ENCODE assay signal across 35 cellular contexts in genomic region chr3:190658106-190658505, GRCh38.
"Had no signal": no experiment of that assay in that cellular context is flagged by ENCODE, and none has a peak within 500 bp of the region (broad histone marks: within the 10 kb centered on the region; RNA-seq: fewer than 3 reads in every experiment).

No MANE protein-coding gene starts in this region.

- H3K4me2 ChIP-seq: KMS-11 had no signal

- H3K36me3 ChIP-seq: MG63 had no signal

- H3K4me3 ChIP-seq: MG63 had no signal

- H3K27ac ChIP-seq: KMS-11 had no signal

- H3K9ac ChIP-seq: KMS-11 had no signal

- DNase-seq: Karpas-422, Kasumi-1, MG63, MM.1S, MV-4-11, NCI-H1048, NCI-H1092, NCI-H1092 treated with DMSO at 0.1 percent for 48 hours, NCI-H1105, NCI-H1105 treated with DMSO at 0.1 percent for 48 hours, NCI-H1417, NCI-H1417 treated with DMSO at 0.1 percent for 48 hours, NCI-H1436, NCI-H1436 treated with DMSO at 0.1 percent for 48 hours, NCI-H146, NCI-H1694, NCI-H1694 treated with DMSO at 0.1 percent for 48 hours, NCI-H187, NCI-H187 treated with DMSO at 0.1 percent for 48 hours, NCI-H1930, NCI-H2029, NCI-H2029 treated with DMSO at 0.1 percent for 48 hours, NCI-H2081, NCI-H2081 treated with DMSO at 0.1 percent for 48 hours, NCI-H2107, NCI-H2171, NCI-H2171 treated with DMSO at 0.1 percent for 48 hours, NCI-H2227 treated with DMSO at 0.1 percent for 48 hours, NCI-H226, NCI-H345, NCI-H446, NCI-H446 treated with DMSO at 0.1 percent for 48 hours, NCI-H510A, NCI-H510A treated with DMSO at 0.1 percent for 48 hours had no signal

- H3K27me3 ChIP-seq: MG63 had no signal

- H3K9me3 ChIP-seq: MG63 had no signal
